ENCODE assay signal across 1 cellular context in the genomic region with DNA sequence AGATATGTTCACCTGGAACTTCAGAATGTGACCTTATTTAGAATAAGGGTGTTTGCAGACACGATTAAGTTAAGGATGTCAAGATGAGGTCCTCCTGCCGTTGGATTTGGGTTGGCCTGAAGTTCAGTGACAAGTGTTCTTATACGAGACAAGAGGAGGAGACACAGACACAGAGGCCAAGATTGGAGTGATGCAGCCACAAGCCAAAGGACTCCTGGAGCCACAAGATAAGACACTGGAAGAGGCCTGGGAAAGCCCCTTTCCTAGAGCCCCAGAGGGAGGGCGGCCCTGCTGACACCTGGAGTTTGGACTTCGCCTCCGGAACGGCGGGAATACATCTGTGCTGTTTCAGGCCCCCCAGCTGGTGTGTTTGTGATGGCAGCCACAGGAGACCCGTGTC.
TF ChIP-seq lines count a peak whose summit lies in the region.

No MANE protein-coding gene starts in this region.

TF ChIP-seq in IMR-90, 13 proteins besides CTCF, POLR2A, EP300 and RAD21 (continued from another document):
- TF ChIP-seq MAZ (IDR thresholded peaks at IDR 0.05; ENCODE audit: borderline replicate concordance, low read depth, low read length) = no peak
- TF ChIP-seq SMC3 (IDR thresholded peaks at IDR 0.05; ENCODE audit: low read depth, low read length) = no peak
